17 cellular contexts compared by ENCODE assay signal in the genomic region with DNA sequence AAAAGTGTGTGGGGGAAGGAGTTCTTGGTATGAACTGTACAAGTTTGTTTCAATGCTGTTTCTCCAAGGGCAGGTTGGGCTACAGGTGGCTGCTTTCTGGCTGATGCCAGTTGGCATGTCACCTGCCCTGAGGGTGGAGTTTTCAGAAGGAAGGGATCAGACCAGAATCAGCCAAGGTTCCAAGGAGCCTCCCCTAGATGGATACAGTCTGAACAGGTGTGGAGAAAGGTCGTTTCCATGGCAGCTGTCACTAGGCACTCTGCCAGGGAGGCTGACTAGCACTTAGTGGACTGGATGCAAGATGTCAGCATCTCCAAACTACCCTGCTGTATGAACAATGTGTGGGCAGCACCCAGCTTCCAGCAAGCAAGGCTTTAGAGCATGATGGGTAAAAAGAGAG.
DNase-seq lines count a peak whose midpoint lies in the region; ATAC-seq and TF ChIP-seq lines count a peak whose summit lies in the region.
"Had no signal": no experiment of that assay in that cellular context is flagged by ENCODE, and none has a peak within 500 bp of the region (broad histone marks: within the 10 kb centered on the region; RNA-seq: fewer than 3 reads in every experiment).

No MANE protein-coding gene starts in this region.

- intact Hi-C loops in lower lobe of right lung (cut with DNase I), result no loop called here

- H3K4me1 ChIP-seq in lower lobe of right lung, result no peaks in the 10 kb centered on the region
- H3K4me1 ChIP-seq: gastroesophageal sphincter, suprapubic skin had no signal

- in situ Hi-C loops in GM13977 (cut with MboI; ENCODE audit: low pct_unique_long_range_greater_than_20kb, low sequenced_read_pairs, unreplicated experiment), result no loop called here

- no peak overlapping the region for H3K4me3 ChIP-seq in lower lobe of right lung
- H3K4me3 ChIP-seq: gastroesophageal sphincter, suprapubic skin had no signal

- H3K27me3 ChIP-seq in lower lobe of right lung (ENCODE audit: low read depth), result no peaks in the 10 kb centered on the region
- H3K27me3 ChIP-seq: suprapubic skin had no signal

- no peak overlapping the region for H3K27ac ChIP-seq in lower lobe of right lung
- H3K27ac ChIP-seq: epithelial cell of prostate, gastroesophageal sphincter, suprapubic skin had no signal

- DNase-seq in NCI-H1092 treated with DMSO at 0.1 percent for 48 hours (lab: John Stamatoyannopoulos, UW), result peak; percentile 4
- no peak for DNase-seq in NCI-H1092 (lab: John Stamatoyannopoulos, UW)
- peak; percentile 90 for DNase-seq in NCI-H1105 treated with DMSO at 0.1 percent for 48 hours (lab: John Stamatoyannopoulos, UW)
- DNase-seq in NCI-H82 treated with DMSO at 0.1 percent for 48 hours (lab: John Stamatoyannopoulos, UW; ENCODE audit: unreplicated experiment), result peak; percentile 22
- peak; percentile 88 for DNase-seq in mucosa of gallbladder (ENCODE audit: low spot score)
- no peak for DNase-seq in lower lobe of right lung
- DNase-seq in GM13977 (ENCODE audit: low spot score), result no peak
- DNase-seq in stimulated activated CD8-positive, alpha-beta memory T cell treated with anti-CD3 and anti-CD28 coated beads, Interleukin-4, amount 100 ng/mL, for 48 hours, result no peak
- DNase-seq: activated CD4-positive, alpha-beta T cell treated with anti-CD3 and anti-CD28 coated beads for 1 hour; activated naive CD4-positive, alpha-beta T cell treated with Interleukin-2 at 50 U/mL for 16 hours; cortex of kidney; MM.1S; right cardiac atrium; stimulated activated CD4-positive, alpha-beta T cell treated with anti-CD3 and anti-CD28 coated beads, Interleukin-2, amount 100 ng/mL, for 24 hours had no signal

- ATAC-seq in lower lobe of right lung, result no peak
- ATAC-seq: gastroesophageal sphincter, right cardiac atrium had no signal

- no peak for TF ChIP-seq CTCF in lower lobe of right lung (IDR thresholded peaks at IDR 0.05)
- TF ChIP-seq CTCF in GM13977 (IDR thresholded peaks at IDR 0.05; ENCODE audit: extremely low read depth, insufficient read depth, missing control alignments), result no peak

- no peaks in the 10 kb centered on the region for H3K9me3 ChIP-seq in lower lobe of right lung
- H3K9me3 ChIP-seq: suprapubic skin had no signal

- H3K36me3 ChIP-seq in lower lobe of right lung, result no peaks in the 10 kb centered on the region
- H3K36me3 ChIP-seq: gastroesophageal sphincter, suprapubic skin had no signal

Comparison
In these comparisons a context has a peak if more than half of its experiments do, and no peak if none do; other contexts are left out.
1. DNase-seq: peak in NCI-H1092 treated with DMSO at 0.1 percent for 48 hours (single experiment), NCI-H1105 treated with DMSO at 0.1 percent for 48 hours (single experiment), NCI-H82 treated with DMSO at 0.1 percent for 48 hours (single experiment) and mucosa of gallbladder (single experiment); none in NCI-H1092 (single experiment), lower lobe of right lung (single experiment), GM13977 (single experiment) and stimulated activated CD8-positive, alpha-beta memory T cell treated with anti-CD3 and anti-CD28 coated beads, Interleukin-4, amount 100 ng/mL, for 48 hours (single experiment).